In genomic region chr1:234170622-234171021, GRCh38 we compare ENCODE assay signal across 25 cellular contexts.
DNase-seq lines count a peak whose midpoint lies in the region; ATAC-seq and TF ChIP-seq lines count a peak whose summit lies in the region.
"Had no signal": no experiment of that assay in that cellular context is flagged by ENCODE, and none has a peak within 500 bp of the region (broad histone marks: within the 10 kb centered on the region; RNA-seq: fewer than 3 reads in every experiment).

No MANE protein-coding gene starts in this region.

- peak overlapping the region; percentile 48 for H3K27ac Mint-ChIP-seq in activated CD4-positive, alpha-beta T cell treated with anti-CD3 and anti-CD28 coated beads for 36 hours
- H3K27ac Mint-ChIP-seq in activated CD4-positive, alpha-beta memory T cell treated with anti-CD3 and anti-CD28 coated beads, Interleukin-2, amount 10 ng/mL, durations not matched to agents 7 days and 5 days = peak overlapping the region; percentile 87
- H3K27ac Mint-ChIP-seq: activated T-cell treated with anti-CD3 and anti-CD28 coated beads, Interleukin-2, amount 50 U/mL, for 24 hours; naive B cell had no signal

- H3K36me3 Mint-ChIP-seq in activated CD4-positive, alpha-beta T cell treated with anti-CD3 and anti-CD28 coated beads for 36 hours (ENCODE audit: low read depth) = no peaks in the 10 kb centered on the region
- peaks cover 2% of the 10 kb centered on the region for H3K36me3 Mint-ChIP-seq in activated CD4-positive, alpha-beta memory T cell treated with anti-CD3 and anti-CD28 coated beads, Interleukin-2, amount 10 ng/mL, durations not matched to agents 7 days and 5 days (ENCODE audit: low read depth)
- H3K36me3 Mint-ChIP-seq: naive B cell had no signal

- peak; percentile 51 for ATAC-seq in activated CD4-positive, alpha-beta T cell treated with anti-CD3 and anti-CD28 coated beads for 36 hours
- ATAC-seq in left lung (peak; percentile 60), HG02642 (IDR thresholded peaks at IDR 0.05; ENCODE audit: poor library complexity, unreplicated experiment) (no peak)
- ATAC-seq: HCT116, left cardiac atrium, right cardiac atrium, SK-N-SH treated with all-trans-retinoic acid at 6 μM for 48 hours had no signal

- POLR2A ChIA-PET in activated CD4-positive, alpha-beta T cell treated with anti-CD3 and anti-CD28 coated beads for 36 hours (lab: Charles Lee) = no interaction called here
- POLR2A ChIA-PET in activated CD4-positive, alpha-beta memory T cell treated with anti-CD3 and anti-CD28 coated beads, Interleukin-2, amount 10 ng/mL, durations not matched to agents 7 days and 5 days (lab: Charles Lee) = interaction anchor here (1.0 kb wide), 1 partner anchor 60 kb away, joined by 3 read pairs; no protein-coding TSS in a partner anchor

- H3K27ac ChIP-seq in left lung = no peak overlapping the region
- H3K27ac ChIP-seq: brain microvascular endothelial cell, suprapubic skin, vagina had no signal

- peaks cover 2% of the 10 kb centered on the region for H3K27me3 Mint-ChIP-seq in activated CD4-positive, alpha-beta T cell treated with anti-CD3 and anti-CD28 coated beads for 36 hours
- H3K27me3 Mint-ChIP-seq in activated CD4-positive, alpha-beta memory T cell treated with anti-CD3 and anti-CD28 coated beads, Interleukin-2, amount 10 ng/mL, durations not matched to agents 7 days and 5 days = peaks cover 4% of the 10 kb centered on the region

- H3K36me3 ChIP-seq in left lung = no peaks in the 10 kb centered on the region
- H3K36me3 ChIP-seq: brain microvascular endothelial cell, suprapubic skin, vagina had no signal

- no peaks in the 10 kb centered on the region for H3K4me1 ChIP-seq in left lung
- H3K4me1 ChIP-seq: Caco-2, suprapubic skin, vagina had no signal

- TF ChIP-seq CTCF in left lung (IDR thresholded peaks at IDR 0.05) (no peak), GM20000 (IDR thresholded peaks at IDR 0.05; ENCODE audit: extremely low read depth, missing control alignments) (no peak)

- intact Hi-C loops in activated CD4-positive, alpha-beta T cell treated with anti-CD3 and anti-CD28 coated beads for 36 hours (cut with DNase I, micrococcal nuclease) = no loop called here
- intact Hi-C loops in left lung (cut with DNase I) = no loop called here

- H3K4me3 ChIP-seq in left lung = no peak overlapping the region
- H3K4me3 ChIP-seq: suprapubic skin, vagina had no signal

- H3K9me3 ChIP-seq in left lung = no peaks in the 10 kb centered on the region
- H3K9me3 ChIP-seq: Caco-2, suprapubic skin, vagina had no signal

- H3K4me1 Mint-ChIP-seq in activated CD4-positive, alpha-beta T cell treated with anti-CD3 and anti-CD28 coated beads for 36 hours = peaks cover 12% of the 10 kb centered on the region
- peaks cover 37% of the 10 kb centered on the region for H3K4me1 Mint-ChIP-seq in activated CD4-positive, alpha-beta memory T cell treated with anti-CD3 and anti-CD28 coated beads, Interleukin-2, amount 10 ng/mL, durations not matched to agents 7 days and 5 days
- H3K4me1 Mint-ChIP-seq: naive B cell had no signal

- no peaks in the 10 kb centered on the region for H3K27me3 ChIP-seq in left lung
- H3K27me3 ChIP-seq: brain microvascular endothelial cell, vagina had no signal

- no peak overlapping the region for H3K4me3 Mint-ChIP-seq in activated CD4-positive, alpha-beta T cell treated with anti-CD3 and anti-CD28 coated beads for 36 hours
- H3K4me3 Mint-ChIP-seq in activated CD4-positive, alpha-beta memory T cell treated with anti-CD3 and anti-CD28 coated beads, Interleukin-2, amount 10 ng/mL, durations not matched to agents 7 days and 5 days = peak overlapping the region; percentile 21
- H3K4me3 Mint-ChIP-seq: activated T-cell treated with anti-CD3 and anti-CD28 coated beads, Interleukin-2, amount 50 U/mL, for 24 hours; naive B cell had no signal

- CTCF ChIA-PET in activated CD4-positive, alpha-beta T cell treated with anti-CD3 and anti-CD28 coated beads for 36 hours (lab: Charles Lee) = interaction anchor here (0.7 to 1.7 kb wide), 7 partner anchors 9 to 139 kb away, joined by 3 to 7 read pairs (median 4); no protein-coding TSS in a partner anchor
- CTCF ChIA-PET in activated CD4-positive, alpha-beta memory T cell treated with anti-CD3 and anti-CD28 coated beads, Interleukin-2, amount 10 ng/mL, durations not matched to agents 7 days and 5 days (lab: Charles Lee) = interaction anchor here (0.5 to 1.6 kb wide), 2 partner anchors 18 to 104 kb away, joined by 3 to 5 read pairs; no protein-coding TSS in a partner anchor

- H3K9me3 Mint-ChIP-seq in activated CD4-positive, alpha-beta T cell treated with anti-CD3 and anti-CD28 coated beads for 36 hours (ENCODE audit: low read depth) = no peaks in the 10 kb centered on the region
- H3K9me3 Mint-ChIP-seq in activated CD4-positive, alpha-beta memory T cell treated with anti-CD3 and anti-CD28 coated beads, Interleukin-2, amount 10 ng/mL, durations not matched to agents 7 days and 5 days = peaks cover 2% of the 10 kb centered on the region
- H3K9me3 Mint-ChIP-seq: activated T-cell treated with anti-CD3 and anti-CD28 coated beads, Interleukin-2, amount 50 U/mL, for 24 hours had no signal

- DNase-seq in activated CD4-positive, alpha-beta T cell treated with anti-CD3 and anti-CD28 coated beads for 36 hours = peak; percentile 15
- no peak for DNase-seq in activated CD4-positive, alpha-beta T cell treated with anti-CD3 and anti-CD28 coated beads, Interleukin-2, amount 50 U/mL, for 4 hours
- DNase-seq in M059J (ENCODE audit: low read depth) (peak; percentile 46), left lung (no peak), GM20000 (ENCODE audit: low spot score) (no peak), hypothalamus (lab: John Stamatoyannopoulos, UW) (no peak)
- peak; percentile 42 for DNase-seq in activated CD4-positive, alpha-beta memory T cell treated with anti-CD3 and anti-CD28 coated beads, Interleukin-2, amount 10 ng/mL, durations not matched to agents 7 days and 5 days
- DNase-seq: 8988T; activated CD4-positive, alpha-beta T cell treated with anti-CD3 and anti-CD28 coated beads, Interleukin-2, amount 50 U/mL, for 1 hour; activated T-cell treated with anti-CD3 and anti-CD28 coated beads, Interleukin-2, amount 50 U/mL, for 24 hours; brain microvascular endothelial cell; Caco-2; IMR-90; left cardiac atrium; mesenchymal stem cell; naive B cell; NCI-H2029 treated with DMSO at 0.1 percent for 48 hours; NCI-H345; right cardiac atrium; RPMI8226 had no signal

Comparison
In these comparisons a context has a peak if more than half of its experiments do, and no peak if none do; other contexts are left out.
1. DNase-seq: peak in activated CD4-positive, alpha-beta T cell treated with anti-CD3 and anti-CD28 coated beads for 36 hours (single experiment), M059J (single experiment) and activated CD4-positive, alpha-beta memory T cell treated with anti-CD3 and anti-CD28 coated beads, Interleukin-2, amount 10 ng/mL, durations not matched to agents 7 days and 5 days (single experiment); none in activated CD4-positive, alpha-beta T cell treated with anti-CD3 and anti-CD28 coated beads, Interleukin-2, amount 50 U/mL, for 4 hours (0 of 2), left lung (0 of 2), GM20000 (single experiment) and hypothalamus (0 of 51).